ENCODE assay signal across 8 cellular contexts in genomic region chr5:112707187-112708179, GRCh38. TPM values are rescaled to one million over a fixed set of nuclear protein-coding genes. Genes with fewer than 3 reads are reported as not detected.
A peak's percentile ranks its signal among the peaks of the same experiment; 100 is the strongest.
DNase-seq lines count a peak whose midpoint lies in the region; ATAC-seq and TF ChIP-seq lines count a peak whose summit lies in the region.

No MANE protein-coding gene starts in this region.

- no peaks in the 10 kb centered on the region for H3K9me3 ChIP-seq in neutrophil

- H3K4me3 ChIP-seq in GM08714 (ENCODE audit: low read length) (peak overlapping the region; percentile 76), NB4 (ENCODE audit: low read depth, low read length) (peak overlapping the region; percentile 85), neutrophil (ENCODE audit: low read depth in 1 of 2, low read length in 1 of 2) (peak overlapping the region; percentile 94 to 96)

- H3K27ac ChIP-seq in neutrophil: peak overlapping the region; percentile 91
- H3K27ac ChIP-seq in substantia nigra (ENCODE audit: low read depth, low read length, poor library complexity, severe bottlenecking): peak overlapping the region; percentile 86

- H3K36me3 ChIP-seq in neutrophil: no peaks in the 10 kb centered on the region

- TF ChIP-seq CTCF in NB4 (IDR thresholded peaks at IDR 0.05; ENCODE audit: low read depth, low read length) (no peak), neutrophil (IDR thresholded peaks at IDR 0.05) (peak; percentile 39)

- H3K4me1 ChIP-seq in neutrophil (ENCODE audit: control insufficient read depth in 1 of 2, insufficient read depth in 1 of 2, low read depth in 1 of 2, low read length in 1 of 2): peaks cover 50 to 53% of the 10 kb centered on the region in 2 experiments

- H3K27me3 ChIP-seq in neutrophil: no peaks in the 10 kb centered on the region

- TF ChIP-seq POLR2A in NB4 (IDR thresholded peaks at IDR 0.05; ENCODE audit: extremely low read depth, insufficient read length): peak; percentile 83

- ATAC-seq in HG02571 (IDR thresholded peaks at IDR 0.05; ENCODE audit: unreplicated experiment): peak; percentile 93

- DNase-seq in NB4 (ENCODE audit: low read depth) (peak; percentile 96), SK-N-DZ (ENCODE audit: low spot score) (peak; percentile 99), germinal center (ENCODE audit: low spot score) (peak; percentile 99), substantia nigra (lab: John Stamatoyannopoulos, UW) (peak; percentile 78 to 98 (median 96))
- DNase-seq in activated naive CD4-positive, alpha-beta T cell treated with anti-CD3 and anti-CD28 coated beads, Interleukin-2, amount 50 U/mL, for 16 hours: peak; percentile 96

RNA-seq across cellular contexts. Expression of gene APC, which starts 30.2 kb away (rescaled TPM):
- polyA plus RNA-seq in SK-N-DZ (2014; cell fraction: cytosol; rRNA removed): 12.7 and 21.0 TPM in 2 replicates
- 8.9 and 17.0 TPM in 2 replicates for polyA plus RNA-seq in SK-N-DZ (2014; cell fraction: nucleus; rRNA removed)

Comparison
In these comparisons a context has a peak if more than half of its experiments do, and no peak if none do; other contexts are left out.
1. Peak in every context shown above with its lines: DNase-seq, ATAC-seq, H3K4me3 ChIP-seq and H3K27ac ChIP-seq.